Comparison of ENCODE assay signal across 10 cellular contexts in the genomic region with DNA sequence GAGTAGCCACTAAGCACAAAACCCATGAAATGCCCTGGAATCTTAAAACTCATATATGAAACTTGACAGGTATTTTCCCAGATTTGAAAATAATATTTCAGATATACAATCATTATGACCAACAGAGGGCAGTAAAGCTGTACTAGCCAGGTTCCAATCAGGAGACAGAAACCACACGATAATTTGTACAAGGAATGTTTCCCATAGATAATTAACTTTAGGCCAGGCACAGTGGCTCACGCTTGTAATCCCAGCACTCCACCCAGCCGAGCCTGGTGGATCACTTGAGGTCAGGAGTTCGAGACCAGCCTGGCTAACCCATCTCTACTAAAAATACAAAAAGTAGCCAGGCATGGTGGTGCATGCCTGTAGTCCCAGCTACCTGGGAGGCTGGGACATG. TPM values are rescaled to one million over a fixed set of nuclear protein-coding genes. Genes with fewer than 3 reads are reported as not detected.
A peak's percentile ranks its signal among the peaks of the same experiment; 100 is the strongest.
DNase-seq lines count a peak whose midpoint lies in the region; ATAC-seq and TF ChIP-seq lines count a peak whose summit lies in the region.
"Had no signal": no experiment of that assay in that cellular context is flagged by ENCODE, and none has a peak within 500 bp of the region (broad histone marks: within the 10 kb centered on the region; RNA-seq: fewer than 3 reads in every experiment).

No MANE protein-coding gene starts in this region.

- RAD21 ChIA-PET in HCT116 (lab: Charles Lee; ENCODE audit: low non-redundant PET in 1 of 2, low total read pairs in 2 of 2, uncharacterized antibody in 2 of 2, unreplicated experiment in 2 of 2): no interaction called here

- H3K4me3 ChIP-seq in HCT116 (replicated peaks in 1 of 2; ENCODE audit: low read depth in 1 of 2, low read length in 2 of 2): no peak overlapping the region
- H3K4me3 ChIP-seq: lung had no signal

- POLR2A ChIA-PET in HCT116 (lab: Charles Lee): no interaction called here

- intact Hi-C loops in HCT116 (cut with micrococcal nuclease): loop anchor here (10.0 kb wide), 1 partner anchor 444 kb away; no protein-coding TSS in a partner anchor

- peaks cover 0 to 14% of the 10 kb centered on the region in 2 experiments; a peak in 1 of 4 replicates for H3K9me3 ChIP-seq in HCT116 (ENCODE audit: control insufficient read depth in 1 of 2, insufficient read depth in 1 of 2, low read depth in 1 of 2, low read length in 2 of 2)

- peak; percentile 76 for TF ChIP-seq CTCF in C4-2B (conservative IDR thresholded peaks at IDR 0.05)
- TF ChIP-seq CTCF in HCT116 (IDR thresholded peaks at IDR 0.05 in 2 of 3, conservative IDR thresholded peaks at IDR 0.05 in 1 of 3; ENCODE audit: borderline replicate concordance in 1 of 3, insufficient read depth in 1 of 3, low read depth in 2 of 3, low read length in 2 of 3): peak; percentile 26 to 47 (median 44); a peak in 5 of 6 replicates

- CTCF ChIA-PET in HCT116 (lab: Charles Lee): interaction anchor here (0.6 to 1.9 kb wide), 2 partner anchors 31 to 33 kb away, joined by 3 to 5 read pairs; a partner anchor contains a TSS

- no peak overlapping the region for H3K9ac ChIP-seq in HCT116 (ENCODE audit: low read length)

- no peaks in the 10 kb centered on the region for H3K27me3 ChIP-seq in HCT116 (ENCODE audit: insufficient read depth, low read length)

- no peaks in the 10 kb centered on the region for H3K9me2 ChIP-seq in HCT116 (ENCODE audit: insufficient read depth)

- ATAC-seq in HCT116 (peak; percentile 39; the same call in 1 of the 2 replicates), GM19463 (IDR thresholded peaks at IDR 0.05; ENCODE audit: unreplicated experiment) (no peak), GM21515 (IDR thresholded peaks at IDR 0.05; ENCODE audit: unreplicated experiment) (no peak)

- TF ChIP-seq RAD21 in HCT116 (IDR thresholded peaks at IDR 0.05; ENCODE audit: low read depth): peak; percentile 46

- no peak overlapping the region for H3K4me2 ChIP-seq in HCT116 (ENCODE audit: low read length)

- no peak for TF ChIP-seq POLR2A in HCT116 (IDR thresholded peaks at IDR 0.05; ENCODE audit: borderline replicate concordance, extremely low read depth, insufficient read depth, insufficient read length)

- no peaks in the 10 kb centered on the region for H3K79me2 ChIP-seq in HCT116 (ENCODE audit: insufficient read depth, low read length)

- H2AFZ ChIP-seq in HCT116 (ENCODE audit: low read depth, low read length, poor library complexity, severe bottlenecking): no peak overlapping the region

- H3K4me1 ChIP-seq in HCT116 (ENCODE audit: control insufficient read depth in 1 of 2, insufficient read depth in 2 of 2, low read length in 2 of 2): no peaks in the 10 kb centered on the region

- H4K20me1 ChIP-seq in HCT116 (ENCODE audit: insufficient read depth): no peaks in the 10 kb centered on the region

- in situ Hi-C loops in SK-MEL-5 (cut with HindIII; ENCODE audit: low pct_unique_long_range_greater_than_20kb, low sequenced_read_pairs): no loop called here

- no peak overlapping the region for H3K27ac ChIP-seq in C4-2B
- H3K27ac ChIP-seq in HCT116 (ENCODE audit: low read depth, low read length): no peak overlapping the region

- no TSS peak for BruUV-seq in HCT116 (replicated peaks; lab: Mats Ljungman, UMichigan)

- DNase-seq in HCT116 (ENCODE audit: low read depth, low spot score) (no peak), SK-MEL-5 (ENCODE audit: low read depth, low spot score) (peak; percentile 50), iris pigment epithelial cell (ENCODE audit: low read depth) (peak; percentile 20), NCI-H345 (lab: John Stamatoyannopoulos, UW) (no peak), cerebellum (ENCODE audit: low spot score) (no peak)
- DNase-seq: activated T-cell treated with anti-CD3 and anti-CD28 coated beads, Interleukin-2, amount 50 U/mL, for 24 hours had no signal

- no peaks in the 10 kb centered on the region for H3K36me3 ChIP-seq in HCT116 (ENCODE audit: control insufficient read depth in 1 of 2, insufficient read depth in 2 of 2, low read length in 2 of 2)

TF ChIP-seq in HCT116, 20 proteins besides CTCF, POLR2A, EP300 and RAD21:
- TF ChIP-seq CBX3 (IDR thresholded peaks at IDR 0.05; ENCODE audit: low read depth) (0 out of 2 replicates have a peak, but pooled peaks have one; percentile 38), ZFX (IDR thresholded peaks at IDR 0.05) (no peak)
- TF ChIP-seq, protein P1, sequence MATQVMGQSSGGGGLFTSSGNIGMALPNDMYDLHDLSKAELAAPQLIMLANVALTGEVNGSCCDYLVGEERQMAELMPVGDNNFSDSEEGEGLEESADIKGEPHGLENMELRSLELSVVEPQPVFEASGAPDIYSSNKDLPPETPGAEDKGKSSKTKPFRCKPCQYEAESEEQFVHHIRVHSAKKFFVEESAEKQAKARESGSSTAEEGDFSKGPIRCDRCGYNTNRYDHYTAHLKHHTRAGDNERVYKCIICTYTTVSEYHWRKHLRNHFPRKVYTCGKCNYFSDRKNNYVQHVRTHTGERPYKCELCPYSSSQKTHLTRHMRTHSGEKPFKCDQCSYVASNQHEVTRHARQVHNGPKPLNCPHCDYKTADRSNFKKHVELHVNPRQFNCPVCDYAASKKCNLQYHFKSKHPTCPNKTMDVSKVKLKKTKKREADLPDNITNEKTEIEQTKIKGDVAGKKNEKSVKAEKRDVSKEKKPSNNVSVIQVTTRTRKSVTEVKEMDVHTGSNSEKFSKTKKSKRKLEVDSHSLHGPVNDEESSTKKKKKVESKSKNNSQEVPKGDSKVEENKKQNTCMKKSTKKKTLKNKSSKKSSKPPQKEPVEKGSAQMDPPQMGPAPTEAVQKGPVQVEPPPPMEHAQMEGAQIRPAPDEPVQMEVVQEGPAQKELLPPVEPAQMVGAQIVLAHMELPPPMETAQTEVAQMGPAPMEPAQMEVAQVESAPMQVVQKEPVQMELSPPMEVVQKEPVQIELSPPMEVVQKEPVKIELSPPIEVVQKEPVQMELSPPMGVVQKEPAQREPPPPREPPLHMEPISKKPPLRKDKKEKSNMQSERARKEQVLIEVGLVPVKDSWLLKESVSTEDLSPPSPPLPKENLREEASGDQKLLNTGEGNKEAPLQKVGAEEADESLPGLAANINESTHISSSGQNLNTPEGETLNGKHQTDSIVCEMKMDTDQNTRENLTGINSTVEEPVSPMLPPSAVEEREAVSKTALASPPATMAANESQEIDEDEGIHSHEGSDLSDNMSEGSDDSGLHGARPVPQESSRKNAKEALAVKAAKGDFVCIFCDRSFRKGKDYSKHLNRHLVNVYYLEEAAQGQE (IDR thresholded peaks at IDR 0.05; ENCODE audit: low read depth): no peak
TF ChIP-seq in HCT116: peak in this region for 1.

RNA-seq across cellular contexts. Expression of a gene that starts 31.0 kb away (rescaled TPM):
- total RNA-seq in HCT116 (2021; ENCODE audit: unreplicated experiment) (44.0 TPM), cerebellum (29.6 TPM)
- polyA plus RNA-seq in HCT116 (2012): 25.6 and 26.7 TPM in 2 replicates
- total RNA-seq in SK-MEL-5 (2014; rRNA removed; shearing (Covaris generic)): 73.4 and 80.6 TPM in 2 replicates
- polyA plus RNA-seq in SK-MEL-5 (2015; cell fraction: cytosol; rRNA removed): 63.4 and 69.1 TPM in 2 replicates
- polyA plus RNA-seq in SK-MEL-5 (2015; cell fraction: nucleus; rRNA removed): 53.9 and 59.9 TPM in 2 replicates

Comparison
In these comparisons a context has a peak if more than half of its experiments do, and no peak if none do; other contexts are left out.
1. DNase-seq: peak in SK-MEL-5 (single experiment) and iris pigment epithelial cell (single experiment); none in HCT116 (single experiment), NCI-H345 (single experiment) and cerebellum (single experiment).